27 cellular contexts compared by ENCODE assay signal in genomic region chr10:69955211-69955805, GRCh38.
"Had no signal": no experiment of that assay in that cellular context is flagged by ENCODE, and none has a peak within 500 bp of the region (broad histone marks: within the 10 kb centered on the region; RNA-seq: fewer than 3 reads in every experiment).

No MANE protein-coding gene starts in this region.

- H3K9ac ChIP-seq: parathyroid adenoma had no signal

- H3K36me3 Mint-ChIP-seq: activated naive CD8-positive, alpha-beta T cell; mesothelial cell of epicardium; naive thymus-derived CD8-positive, alpha-beta T cell had no signal

- H3K36me3 ChIP-seq: adrenal gland, ascending aorta, colonic mucosa, heart right ventricle, lower lobe of right lung, neutrophil, thyroid gland, upper lobe of right lung had no signal

- H3K27me3 ChIP-seq: adrenal gland, ascending aorta, brain microvascular endothelial cell, colonic mucosa, heart right ventricle, thyroid gland, upper lobe of right lung had no signal

- H3K27ac ChIP-seq: adrenal gland, ascending aorta, brain microvascular endothelial cell, colonic mucosa, heart right ventricle, lower lobe of right lung, neutrophil, parathyroid adenoma, thyroid gland, upper lobe of right lung had no signal

- H3K27me3 Mint-ChIP-seq: activated B cell treated with CpG ODN at 0.5 μM for 24 hours had no signal

- H3K4me3 ChIP-seq: adrenal gland, ascending aorta, colonic mucosa, heart right ventricle, lower lobe of right lung, thyroid gland, upper lobe of right lung had no signal

- H3K9me3 Mint-ChIP-seq: activated B cell treated with CpG ODN at 0.5 μM for 24 hours; activated T-cell treated with anti-CD3 and anti-CD28 coated beads, Interleukin-2, amount 50 U/mL, for 24 hours; activated T-helper 17 cell treated with anti-CD3 and anti-CD28 coated beads, Interleukin-2, amount 50 U/mL, for 72 hours; immature natural killer cell; mesothelial cell of epicardium had no signal

- H2AFZ ChIP-seq: parathyroid adenoma had no signal

- H3K4me1 Mint-ChIP-seq: activated CD4-positive, alpha-beta T cell treated with anti-CD3 and anti-CD28 coated beads for 36 hours; activated T-helper 17 cell treated with anti-CD3 and anti-CD28 coated beads, Interleukin-2, amount 50 U/mL, for 72 hours; immature natural killer cell had no signal

- H3K4me3 Mint-ChIP-seq: activated B cell treated with CpG ODN at 0.5 μM for 24 hours; activated CD4-positive, alpha-beta T cell treated with anti-CD3 and anti-CD28 coated beads for 36 hours; activated naive CD8-positive, alpha-beta T cell; activated T-cell treated with anti-CD3 and anti-CD28 coated beads, Interleukin-2, amount 50 U/mL, for 24 hours; activated T-helper 17 cell treated with anti-CD3 and anti-CD28 coated beads, Interleukin-2, amount 50 U/mL, for 72 hours; immature natural killer cell; mesothelial cell of epicardium; naive thymus-derived CD8-positive, alpha-beta T cell had no signal

- ATAC-seq: activated CD4-positive, alpha-beta T cell treated with anti-CD3 and anti-CD28 coated beads for 36 hours; activated T-helper 17 cell treated with anti-CD3 and anti-CD28 coated beads, Interleukin-2, amount 50 U/mL, for 72 hours; heart right ventricle; left lobe of liver; lower lobe of right lung; naive thymus-derived CD8-positive, alpha-beta T cell; stimulated activated naive CD8-positive, alpha-beta T cell treated with anti-CD3 and anti-CD28 coated beads, Interleukin-15, Interleukin-2, amounts not matched to agents 100 U/mL and 50 U/mL, for 24 hours; upper lobe of right lung had no signal

- H3K4me1 ChIP-seq: adrenal gland, ascending aorta, colonic mucosa, lower lobe of right lung, parathyroid adenoma, upper lobe of right lung had no signal

- H3K27ac Mint-ChIP-seq: activated B cell treated with CpG ODN at 0.5 μM for 24 hours; activated CD4-positive, alpha-beta T cell treated with anti-CD3 and anti-CD28 coated beads for 36 hours; activated naive CD8-positive, alpha-beta T cell; activated T-cell treated with anti-CD3 and anti-CD28 coated beads, Interleukin-2, amount 50 U/mL, for 24 hours; activated T-helper 17 cell treated with anti-CD3 and anti-CD28 coated beads, Interleukin-2, amount 50 U/mL, for 72 hours; immature natural killer cell; mesothelial cell of epicardium had no signal

- DNase-seq: activated B cell treated with CpG ODN at 0.5 μM for 24 hours; activated CD4-positive, alpha-beta T cell treated with anti-CD3 and anti-CD28 coated beads for 36 hours; activated CD4-positive, alpha-beta T cell treated with anti-CD3 and anti-CD28 coated beads, Interleukin-2, amount 50 U/mL, for 4 hours; activated CD8-positive, alpha-beta memory T cell treated with anti-CD3 and anti-CD28 coated beads for 24 hours; activated CD8-positive, alpha-beta memory T cell treated with anti-CD3 and anti-CD28 coated beads, Interleukin-2, amount 50 U/mL, for 4 hours; activated T-cell treated with anti-CD3 and anti-CD28 coated beads, Interleukin-2, amount 50 U/mL, for 24 hours; brain microvascular endothelial cell; central memory CD4-positive, alpha-beta T cell; colonic mucosa; heart right ventricle; immature natural killer cell; lower lobe of right lung; naive thymus-derived CD8-positive, alpha-beta T cell; stimulated activated CD4-positive, alpha-beta T cell treated with anti-CD3 and anti-CD28 coated beads, Interleukin-2, amount 100 ng/mL, for 48 hours; stimulated activated CD8-positive, alpha-beta memory T cell treated with anti-CD3 and anti-CD28 coated beads, Interleukin-4, amount 100 ng/mL, for 48 hours; stimulated activated naive CD8-positive, alpha-beta T cell treated with anti-CD3 and anti-CD28 coated beads, Interleukin-15, Interleukin-2, amounts not matched to agents 100 U/mL and 50 U/mL, for 24 hours; T-helper 9 cell; thyroid gland; upper lobe of right lung had no signal

- H3K9me3 ChIP-seq: adrenal gland, ascending aorta, colonic mucosa, heart right ventricle, lower lobe of right lung, neutrophil, thyroid gland, upper lobe of right lung had no signal
